In genomic region chr1:192552619-192553225, GRCh38 we compare ENCODE assay signal across 1 cellular context.
TF ChIP-seq lines count a peak whose summit lies in the region.

No MANE protein-coding gene starts in this region.

TF ChIP-seq in GM12878, 131 proteins besides CTCF, POLR2A, EP300 and RAD21 (continued from another document):
- TF ChIP-seq REST (IDR thresholded peaks at IDR 0.05; ENCODE audit: low read depth, low read length) (no peak), PAX5 (IDR thresholded peaks at IDR 0.05; ENCODE audit: borderline replicate concordance, low read depth, low read length) (no peak), SIN3A (IDR thresholded peaks at IDR 0.05; ENCODE audit: low read depth, low read length) (no peak), BMI1 (IDR thresholded peaks at IDR 0.05; ENCODE audit: borderline replicate concordance) (no peak), ZNF592 (IDR thresholded peaks at IDR 0.05) (peak; percentile 16; the same call in 1 of the 2 replicates), FOXM1 (IDR thresholded peaks at IDR 0.05; ENCODE audit: low read depth, low read length) (no peak), ZNF24 (IDR thresholded peaks at IDR 0.05) (peak; percentile 11; the same call in 1 of the 2 replicates), LARP7 (IDR thresholded peaks at IDR 0.05) (no peak), ETV6 (conservative IDR thresholded peaks at IDR 0.05 in 1 of 2, IDR thresholded peaks at IDR 0.05 in 1 of 2; ENCODE audit: borderline replicate concordance in 1 of 2, low read depth in 1 of 2) (no peak), TCF12 (IDR thresholded peaks at IDR 0.05; ENCODE audit: low read depth, low read length) (0 out of 2 replicates have a peak, but pooled peaks have one; percentile 26), TBL1XR1 (IDR thresholded peaks at IDR 0.05; ENCODE audit: low read depth, low read length) (no peak), KAT2A (conservative IDR thresholded peaks at IDR 0.05; ENCODE audit: control insufficient read depth, low read depth, low read length) (no peak), ZSCAN29 (IDR thresholded peaks at IDR 0.05) (no peak), RELA (IDR thresholded peaks at IDR 0.05; ENCODE audit: borderline replicate concordance, partially characterized antibody) (no peak), CEBPB (IDR thresholded peaks at IDR 0.05; ENCODE audit: borderline replicate concordance in 1 of 2, low read depth in 2 of 2, low read length in 2 of 2) (no peak), POU2F2 (IDR thresholded peaks at IDR 0.05; ENCODE audit: borderline replicate concordance, low read depth, low read length) (0 out of 3 replicates have a peak, but pooled peaks have one; percentile 50), GABPA (IDR thresholded peaks at IDR 0.05; ENCODE audit: low read depth) (no peak), GATAD2B (conservative IDR thresholded peaks at IDR 0.05; ENCODE audit: low read depth) (no peak; the same call in 1 of the 2 replicates), RELB (IDR thresholded peaks at IDR 0.05; ENCODE audit: low read depth) (peak; percentile 45), EZH2 (IDR thresholded peaks at IDR 0.05; ENCODE audit: borderline replicate concordance, control insufficient read depth, low read depth, low read length) (no peak), ZBTB11 (CRISPR knock-in tag; IDR thresholded peaks at IDR 0.05) (no peak)
